ENCODE assay signal across 3 cellular contexts in genomic region chr17:61846088-61846487, GRCh38.
"Had no signal": no experiment of that assay in that cellular context is flagged by ENCODE, and none has a peak within 500 bp of the region (broad histone marks: within the 10 kb centered on the region; RNA-seq: fewer than 3 reads in every experiment).

No MANE protein-coding gene starts in this region.

- H3K4me3 ChIP-seq: GM12878 had no signal

- DNase-seq: GDM1, GF-D8 had no signal
